ENCODE assay signal across 1 cellular context in genomic region chr5:14597080-14597479, GRCh38.
TF ChIP-seq lines count a peak whose summit lies in the region.

No MANE protein-coding gene starts in this region.

TF ChIP-seq in GM12878, 131 proteins besides CTCF, POLR2A, EP300 and RAD21:
- TF ChIP-seq WRNIP1 (IDR thresholded peaks at IDR 0.05; ENCODE audit: borderline replicate concordance, low read depth, low read length) = no peak
- no peak for TF ChIP-seq HDGF (IDR thresholded peaks at IDR 0.05)
- no peak for TF ChIP-seq IRF3 (IDR thresholded peaks at IDR 0.05)
- no peak for TF ChIP-seq KLF5 (IDR thresholded peaks at IDR 0.05; ENCODE audit: partially characterized antibody)
